ENCODE assay signal across 8 cellular contexts in the genomic region with DNA sequence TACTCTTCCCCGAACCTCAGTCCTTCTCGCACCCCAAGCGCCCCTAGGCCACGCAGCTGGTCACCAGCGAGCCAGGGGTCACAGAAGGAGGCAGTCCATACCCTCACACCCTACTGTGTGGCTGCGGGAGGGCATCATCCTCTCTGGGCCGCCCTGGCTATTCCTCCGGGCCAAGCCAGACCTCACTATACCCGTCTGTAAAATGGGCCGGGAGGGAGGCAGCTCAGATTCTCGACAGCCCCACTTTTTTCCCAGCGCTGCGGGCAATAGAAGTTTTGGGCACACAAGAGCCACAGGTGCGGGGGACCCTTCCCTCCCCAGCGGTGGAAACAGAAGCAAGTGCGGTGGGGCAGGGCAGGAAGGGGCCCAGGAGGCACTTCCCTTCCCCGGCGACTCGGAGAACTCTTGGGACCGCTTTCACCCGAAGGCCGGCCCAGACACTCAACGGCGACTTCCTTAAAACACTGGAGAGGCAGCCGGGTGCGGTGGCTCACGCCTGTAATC. TPM values are rescaled to one million over a fixed set of nuclear protein-coding genes. Genes with fewer than 3 reads are reported as not detected.
DNase-seq lines count a peak whose midpoint lies in the region; ATAC-seq and TF ChIP-seq lines count a peak whose summit lies in the region.

No MANE protein-coding gene starts in this region.

- intact Hi-C loops in right lobe of liver (cut with DNase I) (loop anchor here in 1 of 2 donors (5.0 kb wide), 1 partner anchor 60 kb away; no protein-coding TSS in a partner anchor), vagina (cut with DNase I) (no loop called here)

- H3K27me3 ChIP-seq in right lobe of liver: no peaks in the 10 kb centered on the region
- no peaks in the 10 kb centered on the region for H3K27me3 ChIP-seq in vagina

- H3K4me1 ChIP-seq in right lobe of liver (peaks cover 0 to 5% (median 1%) of the 10 kb centered on the region in 4 donors), vagina (peaks cover 32% of the 10 kb centered on the region)

- WGBS in right lobe of liver (ENCODE audit: insufficient coverage, low coverage, low lambda C conversion rate, missing lambda C conversion rate): 45% methylated on average over 2 of the region's 27 CpGs

- peaks cover 23% of the 10 kb centered on the region for H3K4me1 Mint-ChIP-seq in activated naive CD8-positive, alpha-beta T cell (ENCODE audit: low read depth)

- H3K27me3 Mint-ChIP-seq in activated naive CD8-positive, alpha-beta T cell: no peaks in the 10 kb centered on the region

- no peak for ATAC-seq in right lobe of liver
- ATAC-seq in GM19455 (IDR thresholded peaks at IDR 0.05; ENCODE audit: unreplicated experiment): no peak

- no peaks in the 10 kb centered on the region for H3K9me3 Mint-ChIP-seq in activated naive CD8-positive, alpha-beta T cell (ENCODE audit: low read depth)

- TF ChIP-seq POLR2A in right lobe of liver (IDR thresholded peaks at IDR 0.05) (no peak), vagina (IDR thresholded peaks at IDR 0.05) (no peak)

- H3K36me3 Mint-ChIP-seq in activated naive CD8-positive, alpha-beta T cell: no peaks in the 10 kb centered on the region

- H3K36me3 ChIP-seq in right lobe of liver: no peaks in the 10 kb centered on the region
- no peaks in the 10 kb centered on the region for H3K36me3 ChIP-seq in vagina

- H3K4me3 Mint-ChIP-seq in activated naive CD8-positive, alpha-beta T cell: peak overlapping the region; percentile 92

- H3K9me3 ChIP-seq in right lobe of liver: no peaks in the 10 kb centered on the region
- H3K9me3 ChIP-seq in vagina: no peaks in the 10 kb centered on the region

- TF ChIP-seq CTCF in right lobe of liver (IDR thresholded peaks at IDR 0.05) (no peak), vagina (IDR thresholded peaks at IDR 0.05) (no peak)

- H3K27ac Mint-ChIP-seq in activated naive CD8-positive, alpha-beta T cell: peak overlapping the region; percentile 41

- DNase-seq in stimulated activated naive CD4-positive, alpha-beta T cell treated with Interleukin-2 at 50 U/mL for 16 hours (lab: John Stamatoyannopoulos, UW): peak; percentile 8
- DNase-seq in stimulated activated naive CD4-positive, alpha-beta T cell (lab: John Stamatoyannopoulos, UW): no peak
- DNase-seq in right lobe of liver (peak; percentile 55 to 73 (median 59)), vagina (ENCODE audit: extremely low spot score in 2 of 2) (no peak), cerebellum (ENCODE audit: low spot score) (no peak)
- no peak for DNase-seq in stimulated activated CD4-positive, alpha-beta T cell treated with anti-CD3 and anti-CD28 coated beads, Interleukin-4, amount 100 ng/mL, for 1 hour

- H3K27ac ChIP-seq in right lobe of liver (peak overlapping the region in 2 of 3 donors; percentile 84 to 93), vagina (peak overlapping the region; percentile 90)

- peak overlapping the region in 2 of 3 donors; percentile 55 to 79 for H3K4me3 ChIP-seq in right lobe of liver
- H3K4me3 ChIP-seq in vagina: peak overlapping the region; percentile 70 to 74

RNA-seq across cellular contexts. Expression of a gene that starts 5.6 kb away (rescaled TPM):
- total RNA-seq in right lobe of liver (10 to 100 TPM in 4 of 6 experiments, 1 to 10 TPM in 2; 3.6 to 28.5 (median 10.8) TPM), vagina (54.5 TPM), cerebellum (5.6 TPM)

RNA-seq across cellular contexts. Expression of a gene that starts 35.5 kb away (rescaled TPM):
- total RNA-seq in right lobe of liver (not detected), vagina (1.5 TPM), cerebellum (10.9 TPM)

Comparison
In these comparisons a context has a peak if more than half of its experiments do, and no peak if none do; other contexts are left out.
1. DNase-seq: peak in stimulated activated naive CD4-positive, alpha-beta T cell treated with Interleukin-2 at 50 U/mL for 16 hours (single experiment) and right lobe of liver (3 of 3); none in stimulated activated naive CD4-positive, alpha-beta T cell (0 of 6), vagina (0 of 2), cerebellum (single experiment) and stimulated activated CD4-positive, alpha-beta T cell treated with anti-CD3 and anti-CD28 coated beads, Interleukin-4, amount 100 ng/mL, for 1 hour (single experiment).